8 cellular contexts compared by ENCODE assay signal in genomic region chr2:224401641-224402342, GRCh38. TPM values are rescaled to one million over a fixed set of nuclear protein-coding genes. Genes with fewer than 3 reads are reported as not detected.
A peak's percentile ranks its signal among the peaks of the same experiment; 100 is the strongest.
DNase-seq lines count a peak whose midpoint lies in the region; ATAC-seq and TF ChIP-seq lines count a peak whose summit lies in the region.

FAM124B (minus strand) TSS chr2:224402107; CDS start chr2:224401768, 339 bp downstream.

- no peaks in the 10 kb centered on the region for H3K4me1 ChIP-seq in thyroid gland

- 19 to 35% methylated on average over 18 to 19 of the region's 19 CpGs for WGBS in thyroid gland, 2 donors

- peak within 1 kb of the TSS; percentile 84 to 85 for H3K27ac Mint-ChIP-seq in natural killer cell

- peak within 1 kb of the TSS in 2 of 3 donors; percentile 22 to 24 for H3K27ac ChIP-seq in thyroid gland

- H3K4me3 ChIP-seq in thyroid gland (replicated peaks in 1 of 3) = peak within 1 kb of the TSS in 1 of 3 donors; percentile 9

- peak within 1 kb of the TSS; percentile 89 for H3K4me3 Mint-ChIP-seq in natural killer cell

- TF ChIP-seq POLR2A in erythroblast (IDR thresholded peaks at IDR 0.05; ENCODE audit: low read length) = peak; percentile 93
- TF ChIP-seq POLR2A in thyroid gland (IDR thresholded peaks at IDR 0.05) = no peak

- intact Hi-C loops in natural killer cell (cut with micrococcal nuclease) = no loop called here
- intact Hi-C loops in thyroid gland (cut with DNase I) = no loop called here

- H3K4me1 Mint-ChIP-seq in natural killer cell = peaks cover 36 to 39% of the 10 kb centered on the region in 2 donors

- ATAC-seq in HG02623 (IDR thresholded peaks at IDR 0.05; ENCODE audit: unreplicated experiment) = peak; percentile 46
- peak; percentile 81 to 86 (median 84) for ATAC-seq in natural killer cell
- no peak for ATAC-seq in GM21390 (IDR thresholded peaks at IDR 0.05; ENCODE audit: unreplicated experiment)

- no peaks in the 10 kb centered on the region for H3K36me3 Mint-ChIP-seq in natural killer cell

- H3K36me3 ChIP-seq in thyroid gland = no peaks in the 10 kb centered on the region

- no peaks in the 10 kb centered on the region for H3K9me3 ChIP-seq in thyroid gland

- TF ChIP-seq CTCF in natural killer cell (IDR thresholded peaks at IDR 0.05) (no peak), thyroid gland (IDR thresholded peaks at IDR 0.05) (no peak)

- H3K27me3 ChIP-seq in thyroid gland = no peaks in the 10 kb centered on the region

- H3K9me3 Mint-ChIP-seq in natural killer cell = no peaks in the 10 kb centered on the region

- H3K27me3 Mint-ChIP-seq in natural killer cell (ENCODE audit: low read depth in 2 of 2) = peaks cover 0 to 3% of the 10 kb centered on the region in 2 donors

- peak; percentile 45 for DNase-seq in AG08396 (ENCODE audit: low spot score)
- DNase-seq in activated CD4-positive, CD25-positive, alpha-beta regulatory T cell treated with anti-CD3 and anti-CD28 coated beads, Interleukin-2, amount 50 U/mL, for 72 hours = peak; percentile 31
- DNase-seq in erythroblast (lab: John Stamatoyannopoulos, UW) = peak; percentile 86 to 92
- peak; percentile 41 for DNase-seq in natural killer cell
- peak; percentile 26 to 32 for DNase-seq in thyroid gland
- no peak for DNase-seq in 8988T

RNA-seq across cellular contexts. Expression of gene FAM124B, which starts in this region (rescaled TPM):
- 1 to 10 TPM; 1.9 to 6.1 (median 2.4) TPM for total RNA-seq in natural killer cell
- total RNA-seq in thyroid gland = 1 to 10 TPM in 3 of 4 donors, under 1 TPM in 1; 0.88 to 2.7 (median 1.3) TPM
